In genomic region chr4:99612281-99612680, GRCh38 we compare ENCODE assay signal across 23 cellular contexts. TPM values are rescaled to one million over a fixed set of nuclear protein-coding genes. Genes with fewer than 3 reads are reported as not detected.
DNase-seq lines count a peak whose midpoint lies in the region; ATAC-seq and TF ChIP-seq lines count a peak whose summit lies in the region.
"Had no signal": no experiment of that assay in that cellular context is flagged by ENCODE, and none has a peak within 500 bp of the region (broad histone marks: within the 10 kb centered on the region; RNA-seq: fewer than 3 reads in every experiment).

No MANE protein-coding gene starts in this region.

- no peaks in the 10 kb centered on the region for H3K36me3 ChIP-seq in trophoblast cell (ENCODE audit: control insufficient read depth in 1 of 2, insufficient read depth in 2 of 2, low read length in 2 of 2)
- no peaks in the 10 kb centered on the region for H3K36me3 ChIP-seq in upper lobe of right lung
- H3K36me3 ChIP-seq: MG63 had no signal

- no peak overlapping the region for H3K4me2 ChIP-seq in trophoblast cell (ENCODE audit: low read length)

- no peak overlapping the region for H3K14ac ChIP-seq in trophoblast cell (ENCODE audit: low read length)

- H3K79me1 ChIP-seq in trophoblast cell (ENCODE audit: low read length) = no peaks in the 10 kb centered on the region

- H3K23ac ChIP-seq in trophoblast cell (ENCODE audit: low read length) = no peak overlapping the region

- no peak overlapping the region for H3K4me3 ChIP-seq in epithelial cell of esophagus (ENCODE audit: low read length)
- H3K4me3 ChIP-seq in trophoblast cell (ENCODE audit: low read depth, low read length) = no peak overlapping the region
- no peak overlapping the region for H3K4me3 ChIP-seq in upper lobe of right lung
- H3K4me3 ChIP-seq: GM23248, K562, MG63 had no signal

- H2BK5ac ChIP-seq in trophoblast cell (ENCODE audit: low read depth, low read length, poor library complexity) = no peak overlapping the region

- no peaks in the 10 kb centered on the region for H3K27me3 ChIP-seq in trophoblast cell (ENCODE audit: insufficient read depth, low read length)
- no peaks in the 10 kb centered on the region for H3K27me3 ChIP-seq in upper lobe of right lung
- H3K27me3 ChIP-seq: MG63 had no signal

- no peak overlapping the region for H4K91ac ChIP-seq in trophoblast cell (ENCODE audit: low read depth, low read length)

- no peak overlapping the region for H3K18ac ChIP-seq in trophoblast cell (ENCODE audit: low read length)

- H4K12ac ChIP-seq in trophoblast cell (ENCODE audit: low read depth, low read length) = no peak overlapping the region

- H3K9me3 ChIP-seq in trophoblast cell (ENCODE audit: insufficient read depth, low read depth, low read length) (no peaks in the 10 kb centered on the region), upper lobe of right lung (no peaks in the 10 kb centered on the region)
- H3K9me3 ChIP-seq: MG63 had no signal

- H2BK12ac ChIP-seq in trophoblast cell (ENCODE audit: low read length) = no peak overlapping the region

- WGBS in trophoblast cell (ENCODE audit: extremely low coverage, insufficient coverage, insufficient read length) = no CpG with 5 or more reads among the region's 3 CpGs

- ATAC-seq in Right ventricle myocardium superior (ENCODE audit: poor library complexity) (peak; percentile 36), upper lobe of right lung (no peak)
- ATAC-seq: K562 had no signal

- no peak overlapping the region for H2AFZ ChIP-seq in trophoblast cell (ENCODE audit: insufficient read depth, low read length, poor library complexity)
- H2AFZ ChIP-seq: GM23248 had no signal

- no peak overlapping the region for H4K8ac ChIP-seq in trophoblast cell (ENCODE audit: low read depth, low read length)

- intact Hi-C loops in Right ventricle myocardium superior (cut with DNase I) = no loop called here
- intact Hi-C loops in cardiac septum (cut with DNase I) = loop anchor here (10.0 kb wide), 1 partner anchor 113 kb away; no protein-coding TSS in a partner anchor
- intact Hi-C loops in upper lobe of right lung (cut with DNase I) = no loop called here

- H3K4me1 ChIP-seq in trophoblast cell (ENCODE audit: control insufficient read depth in 1 of 2, insufficient read depth in 2 of 2, low read length in 2 of 2) = no peaks in the 10 kb centered on the region
- H3K4me1 ChIP-seq in upper lobe of right lung = no peaks in the 10 kb centered on the region

- no peak overlapping the region for H3K4ac ChIP-seq in trophoblast cell (ENCODE audit: low read depth, low read length)

- no peaks in the 10 kb centered on the region for H3K79me2 ChIP-seq in trophoblast cell (ENCODE audit: control insufficient read depth, insufficient read depth, low read length, poor library complexity)

- no peak for TF ChIP-seq CTCF in epithelial cell of esophagus (IDR thresholded peaks at IDR 0.05; ENCODE audit: insufficient read depth, low read depth, low read length, missing control alignments)
- TF ChIP-seq CTCF in upper lobe of right lung (IDR thresholded peaks at IDR 0.05) = no peak

- H2BK120ac ChIP-seq in trophoblast cell (ENCODE audit: insufficient read depth, low read length, poor library complexity) = no peak overlapping the region

- no peak overlapping the region for H3K9ac ChIP-seq in trophoblast cell (ENCODE audit: low read length)
- H3K9ac ChIP-seq: GM23248 had no signal

- H3K27ac ChIP-seq in trophoblast cell (ENCODE audit: low read depth, low read length) (no peak overlapping the region), upper lobe of right lung (no peak overlapping the region)
- H3K27ac ChIP-seq: GM23248 had no signal

- DNase-seq in Right ventricle myocardium superior = no peak
- no peak for DNase-seq in cardiac septum (ENCODE audit: low spot score)
- peak; percentile 10 for DNase-seq in epithelial cell of esophagus (ENCODE audit: low read depth)
- DNase-seq in trophoblast cell = peak; percentile 52 to 76
- no peak for DNase-seq in upper lobe of right lung
- DNase-seq in cerebellum (ENCODE audit: low spot score) = no peak
- no peak for DNase-seq in NCI-H345 treated with DMSO at 0.1 percent for 48 hours (lab: John Stamatoyannopoulos, UW; ENCODE audit: unreplicated experiment)
- DNase-seq: Calu3, DMS79 treated with DMSO at 0.1 percent for 48 hours, GM23248, H7, Kasumi-1, MG63, NCI-H1105 treated with DMSO at 0.1 percent for 48 hours, NCI-H1930, NCI-H2107, NCI-H446, NCI-H524 treated with DMSO at 0.1 percent for 48 hours, NCI-H774 had no signal

- H2AK5ac ChIP-seq in trophoblast cell (ENCODE audit: low read length) = no peak overlapping the region

RNA-seq across cellular contexts. Expression of gene MTTP, which starts 37.7 kb away (rescaled TPM):
- total RNA-seq in Right ventricle myocardium superior = 3.3 TPM
- 2.0 TPM for total RNA-seq in cardiac septum
- 0.12 and 0.15 TPM in 2 replicates for polyA plus RNA-seq in trophoblast cell (2013)
- 0.20 TPM for total RNA-seq in upper lobe of right lung
- 2.4 TPM for total RNA-seq in cerebellum
- total RNA-seq: A172, Calu3, GM23248 had no signal
- polyA plus RNA-seq: BJ, GM23248 had no signal

RNA-seq across cellular contexts. Expression of gene C4orf54, which starts 45.3 kb away (rescaled TPM):
- 0.73 TPM for total RNA-seq in Right ventricle myocardium superior
- 1.3 TPM for total RNA-seq in cardiac septum
- not detected in 2 replicates for polyA plus RNA-seq in trophoblast cell (2013)
- total RNA-seq in upper lobe of right lung = not detected
- total RNA-seq in cerebellum = not detected
- total RNA-seq: A172, Calu3, GM23248, H7, HT1080, K562 had no signal
- polyA plus RNA-seq: BJ, GM23248, K562 had no signal

RNA-seq across cellular contexts. Expression of gene TRMT10A, which starts 48.4 kb away (rescaled TPM):
- 4.5 TPM for total RNA-seq in Right ventricle myocardium superior
- 2.7 TPM for total RNA-seq in cardiac septum
- polyA plus RNA-seq in trophoblast cell (2013) = 12.0 and 12.8 TPM in 2 replicates
- total RNA-seq in upper lobe of right lung = 5.0 TPM
- 7.2 TPM for total RNA-seq in cerebellum

Comparison
In these comparisons a context has a peak if more than half of its experiments do, and no peak if none do; other contexts are left out.
1. DNase-seq: peak in epithelial cell of esophagus (single experiment) and trophoblast cell (2 of 2); none in Right ventricle myocardium superior (single experiment), cardiac septum (single experiment), upper lobe of right lung (single experiment), cerebellum (single experiment) and NCI-H345 treated with DMSO at 0.1 percent for 48 hours (single experiment).